Comparison of ENCODE assay signal across 16 cellular contexts in genomic region chr3:39186692-39187151, GRCh38. TPM values are rescaled to one million over a fixed set of nuclear protein-coding genes. Genes with fewer than 3 reads are reported as not detected.
A peak's percentile ranks its signal among the peaks of the same experiment; 100 is the strongest.
DNase-seq lines count a peak whose midpoint lies in the region; ATAC-seq and TF ChIP-seq lines count a peak whose summit lies in the region.
"Had no signal": no experiment of that assay in that cellular context is flagged by ENCODE, and none has a peak within 500 bp of the region (broad histone marks: within the 10 kb centered on the region; RNA-seq: fewer than 3 reads in every experiment).

No MANE protein-coding gene starts in this region.

- TF ChIP-seq CTCF in chondrocyte (IDR thresholded peaks at IDR 0.05) = no peak
- TF ChIP-seq CTCF in psoas muscle (IDR thresholded peaks at IDR 0.05) = no peak

- intact Hi-C loops in psoas muscle (cut with DNase I) = loop anchor here in 1 of 2 donors (5.0 kb wide), 1 partner anchor 101 kb away; no protein-coding TSS in a partner anchor

- H3K36me3 ChIP-seq in H7 (replicated peaks; ENCODE audit: control insufficient read depth, insufficient read depth, low read length) (no peaks in the 10 kb centered on the region), psoas muscle (ENCODE audit: insufficient read depth in 1 of 2, low read depth in 1 of 2) (peaks cover 0 to 65% of the 10 kb centered on the region in 2 donors)
- H3K36me3 ChIP-seq: BLaER1 had no signal

- H3K27ac ChIP-seq in psoas muscle = peak overlapping the region; percentile 91
- H3K27ac ChIP-seq: BLaER1 had no signal

- H3K9me3 ChIP-seq in psoas muscle = no peaks in the 10 kb centered on the region
- H3K9me3 ChIP-seq: BLaER1 had no signal

- no peaks in the 10 kb centered on the region for H3K9me3 Mint-ChIP-seq in chondrocyte (ENCODE audit: low read depth)
- no peaks in the 10 kb centered on the region for H3K9me3 Mint-ChIP-seq in stimulated activated effector memory CD8-positive, alpha-beta T cell treated with anti-CD3 and anti-CD28 coated beads, Interleukin-12 subunit alpha, Interleukin-12 subunit beta, amount 100 ng/mL, for 72 hours
- H3K9me3 Mint-ChIP-seq: CD8-positive, alpha-beta memory T cell; HFFc6 had no signal

- no peaks in the 10 kb centered on the region for H3K36me3 Mint-ChIP-seq in chondrocyte (ENCODE audit: low read depth)
- H3K36me3 Mint-ChIP-seq in stimulated activated effector memory CD8-positive, alpha-beta T cell treated with anti-CD3 and anti-CD28 coated beads, Interleukin-12 subunit alpha, Interleukin-12 subunit beta, amount 100 ng/mL, for 72 hours = no peaks in the 10 kb centered on the region
- H3K36me3 Mint-ChIP-seq: CD8-positive, alpha-beta memory T cell had no signal

- H3K27me3 ChIP-seq in H7 (ENCODE audit: control insufficient read depth, insufficient read depth, low read length) (no peaks in the 10 kb centered on the region), psoas muscle (ENCODE audit: insufficient read depth in 3 of 3, low read length in 2 of 3) (no peaks in the 10 kb centered on the region)
- H3K27me3 ChIP-seq: BLaER1 had no signal

- H3K4me1 Mint-ChIP-seq in chondrocyte (ENCODE audit: low read depth) = peaks cover 5% of the 10 kb centered on the region
- H3K4me1 Mint-ChIP-seq in stimulated activated effector memory CD8-positive, alpha-beta T cell treated with anti-CD3 and anti-CD28 coated beads, Interleukin-12 subunit alpha, Interleukin-12 subunit beta, amount 100 ng/mL, for 72 hours = peaks cover 8% of the 10 kb centered on the region

- no peaks in the 10 kb centered on the region for H3K27me3 Mint-ChIP-seq in chondrocyte (ENCODE audit: low read depth)
- H3K27me3 Mint-ChIP-seq: CD8-positive, alpha-beta memory T cell had no signal

- DNase-seq in H7 (peak; percentile 47), chondrocyte (ENCODE audit: low spot score) (peak; percentile 90), psoas muscle (peak in 1 of 2 donors; percentile 59), germinal center (ENCODE audit: low spot score) (no peak), anterior cingulate cortex (lab: John Stamatoyannopoulos, UW) (no peak), Ammon's horn (ENCODE audit: low spot score) (no peak)
- DNase-seq in stimulated activated effector memory CD8-positive, alpha-beta T cell treated with anti-CD3 and anti-CD28 coated beads, Interleukin-12 subunit alpha, Interleukin-12 subunit beta, amount 100 ng/mL, for 72 hours (ENCODE audit: low spot score in 2 of 2) = no peak
- DNase-seq: CD8-positive, alpha-beta memory T cell; DMS53; GF-D8; HCEC 1CT; HFFc6 had no signal

- 34 to 47% (median 36%) methylated on average over 11 of the region's 11 CpGs for WGBS in psoas muscle, 3 donors

- no peak overlapping the region for H3K27ac Mint-ChIP-seq in chondrocyte (ENCODE audit: unreplicated experiment)
- peak overlapping the region; percentile 45 for H3K27ac Mint-ChIP-seq in stimulated activated effector memory CD8-positive, alpha-beta T cell treated with anti-CD3 and anti-CD28 coated beads, Interleukin-12 subunit alpha, Interleukin-12 subunit beta, amount 100 ng/mL, for 72 hours
- H3K27ac Mint-ChIP-seq: HFFc6 had no signal

- no peak for ATAC-seq in psoas muscle
- no peak for ATAC-seq in stimulated activated effector memory CD8-positive, alpha-beta T cell treated with anti-CD3 and anti-CD28 coated beads, Interleukin-12 subunit alpha, Interleukin-12 subunit beta, amount 100 ng/mL, for 72 hours

- H3K4me3 ChIP-seq in H7 (ENCODE audit: insufficient read depth, low read depth, low read length) (no peak overlapping the region), psoas muscle (peak overlapping the region; percentile 75)
- H3K4me3 ChIP-seq: BLaER1 had no signal

- H3K4me3 Mint-ChIP-seq in chondrocyte (ENCODE audit: unreplicated experiment) = no peak overlapping the region
- no peak overlapping the region for H3K4me3 Mint-ChIP-seq in stimulated activated effector memory CD8-positive, alpha-beta T cell treated with anti-CD3 and anti-CD28 coated beads, Interleukin-12 subunit alpha, Interleukin-12 subunit beta, amount 100 ng/mL, for 72 hours
- H3K4me3 Mint-ChIP-seq: CD8-positive, alpha-beta memory T cell; HFFc6 had no signal

- peaks cover 43% of the 10 kb centered on the region for H3K4me1 ChIP-seq in psoas muscle

RNA-seq across cellular contexts. Expression of gene XIRP1, which starts 5.7 kb away (rescaled TPM):
- not detected in 2 replicates for total RNA-seq in H7 (2014; rRNA removed; shearing (Covaris generic))
- total RNA-seq in chondrocyte (0.10 TPM in 2 of 3 replicates, not detected in the other), psoas muscle (1,000 to 10,000 TPM in 1 of 4 donors, 100 to 1,000 TPM in 3; 601 to 2,126 (median 834) TPM)
- 100 to 1,000 TPM; 111 to 561 (median 523) TPM for polyA plus RNA-seq in psoas muscle
- total RNA-seq: A673, H1, HFFc6, HT1080 had no signal
- polyA plus RNA-seq: CD8-positive, alpha-beta memory T cell; H1 had no signal

RNA-seq across cellular contexts. Expression of gene CSRNP1, which starts 33.3 kb away (rescaled TPM):
- 13.4 and 16.5 TPM in 2 replicates for total RNA-seq in H7 (2014; rRNA removed; shearing (Covaris generic))
- total RNA-seq in chondrocyte (15.2 to 22.3 TPM (median 21.2 TPM) in 3 replicates), psoas muscle (10 to 100 TPM in 3 of 4 donors, 1 to 10 TPM in 1; 8.5 to 41.8 (median 30.0) TPM)
- polyA plus RNA-seq in psoas muscle = 10 to 100 TPM; 10.1 to 66.4 (median 14.0) TPM

Comparison
In these comparisons a context has a peak if more than half of its experiments do, and no peak if none do; other contexts are left out.
1. DNase-seq: peak in H7 (single experiment) and chondrocyte (single experiment); none in stimulated activated effector memory CD8-positive, alpha-beta T cell treated with anti-CD3 and anti-CD28 coated beads, Interleukin-12 subunit alpha, Interleukin-12 subunit beta, amount 100 ng/mL, for 72 hours (0 of 2), germinal center (single experiment), anterior cingulate cortex (0 of 58) and Ammon's horn (single experiment).
2. RNA of gene XIRP1, which starts 5.7 kb away (total RNA-seq): 601 to 2,126 TPM in psoas muscle; 0.10 TPM in chondrocyte and not detected in H7; every median in the first group is over 100 times any median in the second.